1 cellular context compared by ENCODE assay signal in the genomic region with DNA sequence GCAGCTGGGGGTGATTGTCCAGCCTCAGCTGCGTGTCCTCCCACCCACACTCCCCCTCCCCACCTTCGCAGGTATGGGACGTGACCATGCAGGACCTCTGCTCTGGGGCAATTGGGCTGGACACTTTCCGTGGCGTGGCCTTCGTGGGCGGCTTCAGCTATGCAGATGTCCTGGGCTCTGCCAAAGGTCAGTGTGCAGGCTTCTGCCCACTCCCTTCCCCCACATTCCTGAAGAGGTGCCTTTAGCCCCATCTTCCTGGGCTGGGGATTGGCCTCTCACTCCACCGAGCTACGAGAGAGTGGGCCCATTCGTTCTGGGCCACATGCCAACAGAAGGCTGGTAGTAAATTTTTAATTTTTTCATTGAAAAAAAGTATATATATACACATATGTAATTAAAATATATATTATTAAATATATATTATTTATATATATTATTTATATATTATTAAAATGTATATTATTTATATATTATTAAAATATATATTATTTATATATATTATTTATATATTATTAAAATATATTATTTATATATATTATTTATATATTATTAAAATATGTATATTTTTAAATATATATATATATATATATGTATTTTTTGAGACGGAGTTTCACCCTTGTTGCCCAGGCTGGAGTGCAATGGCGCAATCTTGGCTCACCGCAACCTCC.
TF ChIP-seq lines count a peak whose summit lies in the region.

No MANE protein-coding gene starts in this region.

TF ChIP-seq in GM12878, 131 proteins besides CTCF, POLR2A, EP300 and RAD21:
- TF ChIP-seq, protein P1, sequence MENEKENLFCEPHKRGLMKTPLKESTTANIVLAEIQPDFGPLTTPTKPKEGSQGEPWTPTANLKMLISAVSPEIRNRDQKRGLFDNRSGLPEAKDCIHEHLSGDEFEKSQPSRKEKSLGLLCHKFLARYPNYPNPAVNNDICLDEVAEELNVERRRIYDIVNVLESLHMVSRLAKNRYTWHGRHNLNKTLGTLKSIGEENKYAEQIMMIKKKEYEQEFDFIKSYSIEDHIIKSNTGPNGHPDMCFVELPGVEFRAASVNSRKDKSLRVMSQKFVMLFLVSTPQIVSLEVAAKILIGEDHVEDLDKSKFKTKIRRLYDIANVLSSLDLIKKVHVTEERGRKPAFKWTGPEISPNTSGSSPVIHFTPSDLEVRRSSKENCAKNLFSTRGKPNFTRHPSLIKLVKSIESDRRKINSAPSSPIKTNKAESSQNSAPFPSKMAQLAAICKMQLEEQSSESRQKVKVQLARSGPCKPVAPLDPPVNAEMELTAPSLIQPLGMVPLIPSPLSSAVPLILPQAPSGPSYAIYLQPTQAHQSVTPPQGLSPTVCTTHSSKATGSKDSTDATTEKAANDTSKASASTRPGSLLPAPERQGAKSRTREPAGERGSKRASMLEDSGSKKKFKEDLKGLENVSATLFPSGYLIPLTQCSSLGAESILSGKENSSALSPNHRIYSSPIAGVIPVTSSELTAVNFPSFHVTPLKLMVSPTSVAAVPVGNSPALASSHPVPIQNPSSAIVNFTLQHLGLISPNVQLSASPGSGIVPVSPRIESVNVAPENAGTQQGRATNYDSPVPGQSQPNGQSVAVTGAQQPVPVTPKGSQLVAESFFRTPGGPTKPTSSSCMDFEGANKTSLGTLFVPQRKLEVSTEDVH (IDR thresholded peaks at IDR 0.05; ENCODE audit: low read depth, partially characterized antibody), result no peak
- no peak for TF ChIP-seq BRCA1 (IDR thresholded peaks at IDR 0.05; ENCODE audit: low read depth, low read length)
- no peak for TF ChIP-seq HDAC6 (IDR thresholded peaks at IDR 0.05; ENCODE audit: unreplicated experiment)
- TF ChIP-seq NFYA (IDR thresholded peaks at IDR 0.05; ENCODE audit: borderline replicate concordance, low read depth, low read length), result no peak
- TF ChIP-seq CREM (IDR thresholded peaks at IDR 0.05; ENCODE audit: low read depth), result no peak
- no peak for TF ChIP-seq ZNF24 (IDR thresholded peaks at IDR 0.05)
- TF ChIP-seq SUPT20H (IDR thresholded peaks at IDR 0.05; ENCODE audit: borderline replicate concordance, control insufficient read depth, low read depth, low read length), result no peak
- TF ChIP-seq, protein P2, sequence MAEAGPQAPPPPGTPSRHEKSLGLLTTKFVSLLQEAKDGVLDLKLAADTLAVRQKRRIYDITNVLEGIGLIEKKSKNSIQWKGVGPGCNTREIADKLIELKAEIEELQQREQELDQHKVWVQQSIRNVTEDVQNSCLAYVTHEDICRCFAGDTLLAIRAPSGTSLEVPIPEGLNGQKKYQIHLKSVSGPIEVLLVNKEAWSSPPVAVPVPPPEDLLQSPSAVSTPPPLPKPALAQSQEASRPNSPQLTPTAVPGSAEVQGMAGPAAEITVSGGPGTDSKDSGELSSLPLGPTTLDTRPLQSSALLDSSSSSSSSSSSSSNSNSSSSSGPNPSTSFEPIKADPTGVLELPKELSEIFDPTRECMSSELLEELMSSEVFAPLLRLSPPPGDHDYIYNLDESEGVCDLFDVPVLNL (IDR thresholded peaks at IDR 0.05; ENCODE audit: low read depth, low read length), result no peak
- no peak for TF ChIP-seq ZSCAN29 (IDR thresholded peaks at IDR 0.05)
- TF ChIP-seq NBN (IDR thresholded peaks at IDR 0.05), result no peak
- no peak for TF ChIP-seq NRF1 (conservative IDR thresholded peaks at IDR 0.05; ENCODE audit: low read depth, low read length)
- TF ChIP-seq, protein P3, sequence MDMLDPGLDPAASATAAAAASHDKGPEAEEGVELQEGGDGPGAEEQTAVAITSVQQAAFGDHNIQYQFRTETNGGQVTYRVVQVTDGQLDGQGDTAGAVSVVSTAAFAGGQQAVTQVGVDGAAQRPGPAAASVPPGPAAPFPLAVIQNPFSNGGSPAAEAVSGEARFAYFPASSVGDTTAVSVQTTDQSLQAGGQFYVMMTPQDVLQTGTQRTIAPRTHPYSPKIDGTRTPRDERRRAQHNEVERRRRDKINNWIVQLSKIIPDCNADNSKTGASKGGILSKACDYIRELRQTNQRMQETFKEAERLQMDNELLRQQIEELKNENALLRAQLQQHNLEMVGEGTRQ (IDR thresholded peaks at IDR 0.05; ENCODE audit: borderline replicate concordance, low read depth, low read length), result no peak
- no peak for TF ChIP-seq ZNF274 (IDR thresholded peaks at IDR 0.05; ENCODE audit: insufficient read depth, insufficient read length)
- no peak for TF ChIP-seq ZNF207 (IDR thresholded peaks at IDR 0.05; ENCODE audit: borderline replicate concordance)
